7 cellular contexts compared by ENCODE assay signal in the genomic region with DNA sequence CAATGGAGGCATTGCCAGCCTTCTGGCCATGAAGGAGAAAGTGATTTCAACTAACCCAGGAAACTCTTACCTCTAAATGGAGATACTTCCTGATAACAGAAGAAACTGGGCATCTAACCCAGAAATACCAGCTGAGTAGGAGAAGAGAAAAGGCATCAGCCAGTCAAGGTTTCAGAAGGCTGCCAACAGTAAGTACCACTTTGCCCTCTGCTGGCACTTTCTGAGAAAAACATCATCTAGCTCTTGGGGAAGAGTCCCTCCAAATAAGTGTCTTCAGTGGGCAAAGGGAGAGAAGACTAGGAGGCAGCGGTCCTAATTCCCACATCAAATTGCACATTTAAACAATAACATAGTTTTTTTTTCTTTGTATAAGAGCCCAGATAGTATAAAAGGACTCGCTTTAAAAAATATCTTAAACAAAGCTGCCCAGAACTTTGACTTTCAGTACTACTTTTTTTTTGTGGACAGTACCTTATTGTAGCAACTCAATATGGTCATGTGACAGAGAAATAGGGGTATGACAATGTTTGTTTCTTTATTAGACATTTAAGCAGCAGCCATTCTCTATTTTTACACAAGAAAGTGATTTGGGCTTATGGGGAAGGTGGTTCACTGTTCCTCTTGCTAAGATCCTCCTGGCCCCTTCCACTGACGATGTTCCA.
DNase-seq lines count a peak whose midpoint lies in the region; ATAC-seq and TF ChIP-seq lines count a peak whose summit lies in the region.

No MANE protein-coding gene starts in this region.

- H3K9me3 ChIP-seq in NT2/D1 (ENCODE audit: insufficient read depth, low read length): no peaks in the 10 kb centered on the region

- H3K4me1 ChIP-seq in NT2/D1 (ENCODE audit: insufficient read depth, insufficient read length): no peaks in the 10 kb centered on the region

- TF ChIP-seq CTCF in GM10248 (IDR thresholded peaks at IDR 0.05; ENCODE audit: control extremely low read depth, extremely low read depth, low read depth, missing control alignments) (peak; percentile 69), dorsolateral prefrontal cortex (IDR thresholded peaks at IDR 0.05 in 54 of 56, conservative IDR thresholded peaks at IDR 0.05 in 2 of 56; ENCODE audit: low read depth in 1 of 56, partially characterized antibody in 56 of 56) (peak in 54 of 56 donors; percentile 49 to 83 (median 68)), coronary artery (IDR thresholded peaks at IDR 0.05) (no peak)

- H3K27me3 ChIP-seq in NT2/D1 (ENCODE audit: insufficient read depth, insufficient read length) (no peaks in the 10 kb centered on the region), dorsolateral prefrontal cortex (no peaks in the 10 kb centered on the region)

- peak; percentile 38 for DNase-seq in GM10248 (ENCODE audit: extremely low spot score)
- DNase-seq in HPDE6-E6E7 (ENCODE audit: extremely low spot score): peak; percentile 46
- peak; percentile 66 for DNase-seq in NT2/D1 (ENCODE audit: low read depth, low spot score)
- peak in 4 of 10 donors; percentile 19 to 51 (median 34) for DNase-seq in dorsolateral prefrontal cortex
- peak; percentile 83 for DNase-seq in midbrain (lab: John Stamatoyannopoulos, UW)
- DNase-seq in coronary artery (ENCODE audit: low spot score): no peak

- CTCF ChIA-PET in GM10248 (lab: Yijun Ruan, JAX): interaction anchor here (0.9 to 5.5 kb wide), 14 partner anchors 11 to 403 kb away, joined by 3 to 49 read pairs (median 4); no protein-coding TSS in a partner anchor

- ATAC-seq in GM21423 (IDR thresholded peaks at IDR 0.05; ENCODE audit: unreplicated experiment): peak; percentile 74

- no peak overlapping the region for H3K4me3 ChIP-seq in NT2/D1 (ENCODE audit: insufficient read length, low read depth)
- no peak overlapping the region for H3K4me3 ChIP-seq in dorsolateral prefrontal cortex
- H3K4me3 ChIP-seq in coronary artery: no peak overlapping the region

- H3K27ac ChIP-seq in dorsolateral prefrontal cortex (peak overlapping the region in 34 of 59 donors; percentile 0 to 73 (median 44)), coronary artery (no peak overlapping the region)

- H3K36me3 ChIP-seq in NT2/D1 (ENCODE audit: insufficient read depth, insufficient read length, low read length): no peaks in the 10 kb centered on the region

- H3K9ac ChIP-seq in NT2/D1 (ENCODE audit: insufficient read length, low read depth): no peak overlapping the region

- intact Hi-C loops in dorsolateral prefrontal cortex (cut with DNase I): loop anchor here (5.0 kb wide), 3 partner anchors 44 to 314 kb away; no protein-coding TSS in a partner anchor

- POLR2A ChIA-PET in GM10248 (lab: Yijun Ruan, JAX): no interaction called here

Comparison
In these comparisons a context has a peak if more than half of its experiments do, and no peak if none do; other contexts are left out.
1. H3K27ac ChIP-seq: peak in dorsolateral prefrontal cortex (34 of 59); none in coronary artery (0 of 2).